9 cellular contexts compared by ENCODE assay signal in the genomic region with DNA sequence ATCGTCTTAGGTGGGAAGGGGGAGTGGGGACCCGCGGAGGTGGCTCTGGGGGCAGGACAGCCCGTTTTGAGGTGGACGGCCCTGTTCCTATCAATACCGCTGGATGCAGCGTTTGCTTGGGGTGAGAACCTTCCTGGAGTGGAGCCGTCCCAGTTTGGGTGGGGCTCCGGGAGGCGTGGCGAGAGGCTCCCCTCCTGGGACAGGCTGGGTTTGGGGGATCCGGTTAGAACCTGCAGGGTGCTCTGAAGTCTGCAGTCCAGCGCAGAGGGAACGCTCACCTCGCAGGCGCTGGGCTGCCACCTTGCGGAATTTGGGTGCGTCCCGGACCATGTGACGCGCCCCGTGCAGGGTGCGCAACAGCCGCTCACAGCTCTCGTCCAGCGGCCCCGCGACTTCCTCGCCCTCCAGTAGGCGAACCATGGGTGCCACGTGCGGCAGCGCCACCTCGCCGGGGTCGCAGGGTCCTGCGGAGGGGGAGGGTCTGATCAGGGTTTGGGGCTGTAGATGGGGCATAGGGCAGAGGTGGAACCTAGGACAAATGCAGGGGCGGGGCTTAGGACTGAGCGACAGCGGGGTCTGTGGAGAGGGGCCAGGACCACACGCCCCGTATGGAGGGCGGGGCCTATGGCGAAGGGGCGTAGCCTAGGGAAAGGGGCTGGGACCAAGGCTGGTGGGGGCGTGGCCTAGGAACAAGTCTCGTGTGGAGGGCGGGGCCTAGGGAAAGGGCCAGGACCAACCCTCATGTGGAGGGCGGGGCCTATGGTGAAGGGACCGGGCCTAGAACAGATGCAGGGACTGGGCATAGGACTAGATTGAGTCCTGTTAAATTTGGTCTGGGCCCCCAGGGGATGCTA. TPM values are rescaled to one million over a fixed set of nuclear protein-coding genes. Genes with fewer than 3 reads are reported as not detected.
DNase-seq lines count a peak whose midpoint lies in the region; ATAC-seq, FAIRE-seq and TF ChIP-seq lines count a peak whose summit lies in the region.
"Had no signal": no experiment of that assay in that cellular context is flagged by ENCODE, and none has a peak within 500 bp of the region (broad histone marks: within the 10 kb centered on the region; RNA-seq: fewer than 3 reads in every experiment).

No MANE protein-coding gene starts in this region.

- peak overlapping the region; percentile 38 for H3K27ac ChIP-seq in CD4-positive, alpha-beta memory T cell (ENCODE audit: low read depth, low read length)
- H3K27ac ChIP-seq: SJSA1 had no signal

- CTCF ChIA-PET in CD4-positive, alpha-beta memory T cell (lab: Charles Lee; ENCODE audit: partially characterized antibody), result interaction anchor here (0.6 to 1.7 kb wide), 7 partner anchors 48 to 160 kb away, joined by 3 to 6 read pairs (median 4); no protein-coding TSS in a partner anchor

- no peaks in the 10 kb centered on the region for H3K9me3 ChIP-seq in CD4-positive, alpha-beta memory T cell (ENCODE audit: control insufficient read depth in 1 of 2, low read length in 2 of 2)
- H3K9me3 ChIP-seq: SJSA1 had no signal

- peak; percentile 72 for ATAC-seq in GM19452 (IDR thresholded peaks at IDR 0.05; ENCODE audit: unreplicated experiment)
- peak; percentile 54 for ATAC-seq in HG03565 (IDR thresholded peaks at IDR 0.05; ENCODE audit: unreplicated experiment)
- ATAC-seq in left lobe of liver, result peak; percentile 83

- intact Hi-C loops in CD4-positive, alpha-beta memory T cell (cut with micrococcal nuclease), result loop anchor here (1.0 to 5.0 kb wide), 4 partner anchors 14 to 237 kb away; a partner anchor contains a TSS

- H3K4me3 ChIP-seq in CD4-positive, alpha-beta memory T cell (ENCODE audit: low read length in 2 of 2), result peak overlapping the region in 1 of 2 donors; percentile 49
- H3K4me3 ChIP-seq in cardiac fibroblast (replicated peaks in 1 of 2; ENCODE audit: low read depth in 2 of 2, low read length in 2 of 2), result peak overlapping the region; percentile 32 to 38
- H3K4me3 ChIP-seq: SJSA1 had no signal

- peak overlapping the region; percentile 57 to 78 (median 70) for H3K4me3 Mint-ChIP-seq in CD4-positive, alpha-beta memory T cell

- peak; percentile 71 to 77 (median 72) for DNase-seq in CD4-positive, alpha-beta memory T cell
- DNase-seq in cardiac fibroblast (ENCODE audit: low read depth in 2 of 2), result peak; percentile 73 to 76
- peak; percentile 88 for DNase-seq in left lobe of liver (ENCODE audit: low spot score)
- peak; percentile 72 to 86 (median 74) for DNase-seq in stimulated activated CD4-positive, alpha-beta T cell treated with anti-CD3 and anti-CD28 coated beads, TNF-alpha, amount 100 ng/mL, for 24 hours (ENCODE audit: low read depth in 3 of 3)
- no peak for DNase-seq in NCI-H1436 treated with DMSO at 0.1 percent for 48 hours (lab: John Stamatoyannopoulos, UW)

- H3K4me1 ChIP-seq in CD4-positive, alpha-beta memory T cell (ENCODE audit: insufficient read depth, low read length), result no peaks in the 10 kb centered on the region
- H3K4me1 ChIP-seq: SJSA1 had no signal

- peaks cover 5 to 12% (median 8%) of the 10 kb centered on the region in 4 donors for H3K4me1 Mint-ChIP-seq in CD4-positive, alpha-beta memory T cell

- H3K36me3 Mint-ChIP-seq in CD4-positive, alpha-beta memory T cell, result peaks cover 23 to 40% of the 10 kb centered on the region in 2 donors

- H3K36me3 ChIP-seq in CD4-positive, alpha-beta memory T cell (ENCODE audit: insufficient read depth, low read length), result peaks cover 24% of the 10 kb centered on the region

- no peaks in the 10 kb centered on the region for H3K9me3 Mint-ChIP-seq in CD4-positive, alpha-beta memory T cell

- POLR2A ChIA-PET in CD4-positive, alpha-beta memory T cell (lab: Charles Lee; ENCODE audit: partially characterized antibody), result interaction anchor here (1.3 to 1.8 kb wide), 5 partner anchors 15 to 151 kb away, joined by 3 to 8 read pairs (median 5); a partner anchor contains a TSS

- H3K27ac Mint-ChIP-seq in CD4-positive, alpha-beta memory T cell, result peak overlapping the region; percentile 77 to 93 (median 86)

- no peaks in the 10 kb centered on the region for H3K27me3 ChIP-seq in CD4-positive, alpha-beta memory T cell (ENCODE audit: insufficient read depth, low read length)
- H3K27me3 ChIP-seq: SJSA1 had no signal

- peak; percentile 28 for TF ChIP-seq CTCF in cardiac fibroblast (IDR thresholded peaks at IDR 0.05; ENCODE audit: low read depth, low read length)

- H3K27me3 Mint-ChIP-seq in CD4-positive, alpha-beta memory T cell, result no peaks in the 10 kb centered on the region

- FAIRE-seq in TTC549 (lab: Jason Lieb, UNC), result peak; percentile 68

RNA-seq across cellular contexts. Expression of a gene that starts 13.8 kb away (rescaled TPM):
- total RNA-seq in CD4-positive, alpha-beta memory T cell, result 10 to 100 TPM; 59.3 to 64.3 TPM
- polyA plus RNA-seq in CD4-positive, alpha-beta memory T cell, result 10 to 100 TPM; 26.9 to 37.9 TPM
- 1.1 TPM for total RNA-seq in left lobe of liver
- total RNA-seq: SJSA1 had no signal

RNA-seq across cellular contexts. Expression of a gene that starts 13.9 kb away (rescaled TPM):
- total RNA-seq in CD4-positive, alpha-beta memory T cell, result 1 to 10 TPM; 6.1 to 6.5 TPM
- 1 to 10 TPM; 1.1 to 2.0 TPM for polyA plus RNA-seq in CD4-positive, alpha-beta memory T cell
- 9.0 TPM for total RNA-seq in left lobe of liver

RNA-seq across cellular contexts. Expression of a gene that starts 16.0 kb away (rescaled TPM):
- total RNA-seq in CD4-positive, alpha-beta memory T cell, result 10 to 100 TPM; 75.6 to 85.3 TPM
- polyA plus RNA-seq in CD4-positive, alpha-beta memory T cell, result 100 to 1,000 TPM in 1 of 2 donors, 10 to 100 TPM in 1; 99.2 to 183 TPM
- 28.8 TPM for total RNA-seq in left lobe of liver

RNA-seq across cellular contexts. Expression of a gene that starts 19.1 kb away (rescaled TPM):
- 10 to 100 TPM; 82.5 to 87.6 TPM for total RNA-seq in CD4-positive, alpha-beta memory T cell
- 10 to 100 TPM; 16.0 to 23.9 TPM for polyA plus RNA-seq in CD4-positive, alpha-beta memory T cell
- total RNA-seq in left lobe of liver, result 3.1 TPM
- total RNA-seq: SJSA1 had no signal

RNA-seq across cellular contexts. Expression of a gene that starts 33.0 kb away (rescaled TPM):
- total RNA-seq in CD4-positive, alpha-beta memory T cell, result 1 to 10 TPM; 1.5 to 2.2 TPM
- not detected for polyA plus RNA-seq in CD4-positive, alpha-beta memory T cell
- total RNA-seq in left lobe of liver, result 11,297 TPM
- total RNA-seq: SJSA1 had no signal

Comparison
In these comparisons a context has a peak if more than half of its experiments do, and no peak if none do; other contexts are left out.
1. RNA of a gene that starts 13.8 kb away (total RNA-seq): 59.3 to 64.3 TPM in CD4-positive, alpha-beta memory T cell; 1.1 TPM in left lobe of liver (single experiment); every median in the first group is over 10 times any median in the second.
2. Peak in every context shown above with its lines, with median percentiles within 50 percentile points of each other: ATAC-seq.